16 cellular contexts compared by ENCODE assay signal in genomic region chr4:27635936-27636913, GRCh38.
A peak's percentile ranks its signal among the peaks of the same experiment; 100 is the strongest.
DNase-seq lines count a peak whose midpoint lies in the region; ATAC-seq and TF ChIP-seq lines count a peak whose summit lies in the region.
"Had no signal": no experiment of that assay in that cellular context is flagged by ENCODE, and none has a peak within 500 bp of the region (broad histone marks: within the 10 kb centered on the region; RNA-seq: fewer than 3 reads in every experiment).

No MANE protein-coding gene starts in this region.

- TF ChIP-seq CTCF in GM10248 (IDR thresholded peaks at IDR 0.05; ENCODE audit: control extremely low read depth, extremely low read depth, low read depth, missing control alignments): no peak

- POLR2A ChIA-PET in GM10248 (lab: Yijun Ruan, JAX): no interaction called here

- CTCF ChIA-PET in GM10248 (lab: Yijun Ruan, JAX): no interaction called here

- DNase-seq in GM10248 (ENCODE audit: extremely low spot score) (peak; percentile 7), hypothalamus (lab: John Stamatoyannopoulos, UW) (no peak), amniotic stem cell (lab: John Stamatoyannopoulos, UW) (no peak)
- no peak for DNase-seq in activated CD4-positive, alpha-beta T cell treated with anti-CD3 and anti-CD28 coated beads for 48 hours
- no peak for DNase-seq in activated CD4-positive, alpha-beta T cell treated with anti-CD3 and anti-CD28 coated beads, Interleukin-2, amount 50 U/mL, for 1 hour
- DNase-seq: 8988T; activated T-cell treated with anti-CD3 and anti-CD28 coated beads for 4 hours; CD8-positive, alpha-beta T cell; head of caudate nucleus; left cardiac atrium; NCI-H1417; NCI-H510A; testis had no signal

- ATAC-seq in GM19328 (IDR thresholded peaks at IDR 0.05; ENCODE audit: unreplicated experiment): peak; percentile 60
- peak; percentile 92 for ATAC-seq in HG02623 (IDR thresholded peaks at IDR 0.05; ENCODE audit: unreplicated experiment)
- peak; percentile 81 for ATAC-seq in HG03159 (IDR thresholded peaks at IDR 0.05; ENCODE audit: unreplicated experiment)
- ATAC-seq: CD8-positive, alpha-beta T cell; left cardiac atrium had no signal
